1 cellular context compared by ENCODE assay signal in the genomic region with DNA sequence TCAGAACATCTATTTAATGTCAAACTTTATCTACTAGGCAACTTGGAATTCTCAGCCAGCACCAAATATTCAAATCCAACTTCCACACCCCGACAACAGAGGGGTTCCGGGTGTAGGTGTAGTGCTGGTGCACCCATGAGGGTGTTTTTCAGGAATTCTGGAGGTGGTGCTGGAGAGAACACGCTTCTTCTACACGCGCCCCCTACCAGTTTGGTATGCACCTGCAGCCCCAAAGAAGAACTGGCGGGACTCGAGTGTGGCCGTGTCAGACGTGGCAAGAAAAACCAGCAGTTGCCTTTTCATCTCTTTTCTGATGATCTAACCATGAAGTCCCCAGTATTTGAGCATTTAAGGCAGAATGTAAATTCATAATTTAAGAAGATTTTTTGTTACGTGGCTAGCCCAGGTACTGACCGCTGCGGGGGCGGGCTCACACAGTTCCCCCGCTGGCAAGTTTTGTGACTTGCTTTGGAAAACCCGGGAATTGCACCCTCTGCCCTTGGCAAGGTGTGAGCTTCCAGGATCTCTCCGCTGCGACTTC.
TF ChIP-seq lines count a peak whose summit lies in the region.

No MANE protein-coding gene starts in this region.

TF ChIP-seq in HepG2, 621 proteins besides CTCF, POLR2A, EP300 and RAD21 (continued from another document and continues in another):
- TF ChIP-seq, protein P1, sequence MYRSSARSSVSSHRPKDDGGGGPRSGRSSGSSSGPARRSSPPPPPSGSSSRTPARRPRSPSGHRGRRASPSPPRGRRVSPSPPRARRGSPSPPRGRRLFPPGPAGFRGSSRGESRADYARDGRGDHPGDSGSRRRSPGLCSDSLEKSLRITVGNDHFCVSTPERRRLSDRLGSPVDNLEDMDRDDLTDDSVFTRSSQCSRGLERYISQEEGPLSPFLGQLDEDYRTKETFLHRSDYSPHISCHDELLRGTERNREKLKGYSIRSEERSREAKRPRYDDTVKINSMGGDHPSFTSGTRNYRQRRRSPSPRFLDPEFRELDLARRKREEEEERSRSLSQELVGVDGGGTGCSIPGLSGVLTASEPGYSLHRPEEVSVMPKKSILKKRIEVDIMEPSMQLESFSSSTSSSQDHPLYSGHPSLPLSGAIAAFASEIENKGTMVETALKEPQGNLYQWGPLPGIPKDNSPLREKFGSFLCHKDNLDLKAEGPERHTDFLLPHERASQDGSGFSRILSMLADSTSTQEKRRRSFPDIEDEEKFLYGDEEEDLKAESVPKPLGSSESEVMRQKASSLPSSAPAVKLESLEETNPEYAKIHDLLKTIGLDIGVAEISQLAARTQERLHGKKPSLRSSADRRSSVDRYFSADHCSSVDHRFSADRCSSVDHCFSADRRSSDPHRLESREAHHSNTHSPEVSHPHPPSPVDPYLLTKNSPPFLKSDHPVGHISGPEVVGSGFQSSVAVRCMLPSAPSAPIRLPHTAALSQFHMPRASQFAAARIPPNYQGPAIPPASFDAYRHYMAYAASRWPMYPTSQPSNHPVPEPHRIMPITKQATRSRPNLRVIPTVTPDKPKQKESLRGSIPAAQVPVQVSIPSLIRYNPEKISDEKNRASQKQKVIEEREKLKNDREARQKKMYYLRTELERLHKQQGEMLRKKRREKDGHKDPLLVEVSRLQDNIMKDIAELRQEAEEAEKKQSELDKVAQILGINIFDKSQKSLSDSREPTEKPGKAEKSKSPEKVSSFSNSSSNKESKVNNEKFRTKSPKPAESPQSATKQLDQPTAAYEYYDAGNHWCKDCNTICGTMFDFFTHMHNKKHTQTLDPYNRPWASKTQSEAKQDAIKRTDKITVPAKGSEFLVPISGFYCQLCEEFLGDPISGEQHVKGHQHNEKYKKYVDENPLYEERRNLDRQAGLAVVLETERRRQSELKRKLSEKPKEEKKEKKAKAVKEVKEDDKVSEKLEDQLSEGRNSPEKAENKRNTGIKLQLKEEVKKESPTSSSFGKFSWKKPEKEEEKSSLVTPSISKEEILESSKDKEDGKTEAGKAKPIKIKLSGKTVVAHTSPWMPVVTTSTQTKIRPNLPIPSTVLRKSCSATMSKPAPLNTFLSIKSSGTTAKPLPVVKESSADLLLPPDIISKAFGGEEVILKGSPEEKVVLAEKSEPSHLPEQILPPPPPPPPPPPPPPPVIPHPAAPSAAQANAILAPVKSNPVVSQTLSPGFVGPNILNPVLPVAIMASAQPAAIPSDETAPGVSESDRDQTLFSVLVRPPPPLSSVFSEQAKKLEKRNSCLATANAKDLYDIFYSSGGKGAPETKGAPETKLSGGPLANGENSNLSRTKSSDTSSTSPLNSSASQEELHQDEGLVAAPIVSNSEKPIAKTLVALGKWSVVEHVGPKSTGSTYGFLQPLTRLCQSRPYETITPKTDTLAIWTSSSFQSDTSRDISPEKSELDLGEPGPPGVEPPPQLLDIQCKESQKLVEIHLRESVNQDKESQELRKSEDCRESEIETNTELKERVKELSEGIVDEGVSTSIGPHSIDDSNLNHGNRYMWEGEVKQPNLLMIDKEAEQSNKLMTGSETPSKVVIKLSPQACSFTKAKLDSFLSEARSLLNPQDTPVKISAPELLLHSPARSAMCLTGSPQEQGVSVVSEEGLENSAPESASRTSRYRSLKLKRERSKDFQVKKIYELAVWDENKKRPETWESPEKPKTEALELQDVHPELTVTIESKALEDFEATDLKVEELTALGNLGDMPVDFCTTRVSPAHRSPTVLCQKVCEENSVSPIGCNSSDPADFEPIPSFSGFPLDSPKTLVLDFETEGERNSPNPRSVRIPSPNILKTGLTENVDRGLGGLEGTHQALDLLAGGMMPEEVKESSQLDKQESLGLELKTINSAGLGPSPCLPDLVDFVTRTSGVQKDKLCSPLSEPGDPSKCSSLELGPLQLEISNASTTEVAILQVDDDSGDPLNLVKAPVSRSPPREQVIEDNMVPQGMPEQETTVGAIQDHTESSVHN (CRISPR knock-in tag; IDR thresholded peaks at IDR 0.05) = no peak
- TF ChIP-seq SMC3 (IDR thresholded peaks at IDR 0.05; ENCODE audit: low read length) (peak; percentile 69), ZNF879 (CRISPR knock-in tag; IDR thresholded peaks at IDR 0.05) (no peak), ZNF234 (CRISPR knock-in tag; conservative IDR thresholded peaks at IDR 0.05) (no peak), REXO4 (CRISPR knock-in tag; IDR thresholded peaks at IDR 0.05; ENCODE audit: borderline replicate concordance) (no peak), ZHX1 (CRISPR knock-in tag; IDR thresholded peaks at IDR 0.05; ENCODE audit: low read depth) (no peak), SMARCE1 (IDR thresholded peaks at IDR 0.05; ENCODE audit: borderline replicate concordance) (no peak), WIZ (CRISPR knock-in tag; IDR thresholded peaks at IDR 0.05) (no peak), EZH2 (conservative IDR thresholded peaks at IDR 0.05; ENCODE audit: low read depth, low read length) (no peak), ZNF629 (CRISPR knock-in tag; conservative IDR thresholded peaks at IDR 0.05) (no peak), ZNF251 (CRISPR knock-in tag; IDR thresholded peaks at IDR 0.05) (no peak), MAFF (IDR thresholded peaks at IDR 0.05; ENCODE audit: low read depth, low read length) (no peak), RXRB (CRISPR knock-in tag; IDR thresholded peaks at IDR 0.05; ENCODE audit: borderline replicate concordance) (no peak), ZNF7 (CRISPR knock-in tag; IDR thresholded peaks at IDR 0.05) (no peak; the same call in 1 of the 2 replicates), NKX3-1 (CRISPR knock-in tag; IDR thresholded peaks at IDR 0.05) (no peak), HOMEZ (CRISPR knock-in tag; IDR thresholded peaks at IDR 0.05; ENCODE audit: low read depth) (0 out of 2 replicates have a peak, but pooled peaks have one; percentile 19), BCL6 (CRISPR knock-in tag; IDR thresholded peaks at IDR 0.05) (peak; percentile 78), IKZF4 (CRISPR knock-in tag; IDR thresholded peaks at IDR 0.05; ENCODE audit: borderline replicate concordance, low read depth, not compliant biosample characterization) (no peak), NFE2 (CRISPR knock-in tag; IDR thresholded peaks at IDR 0.05) (no peak), CBFB (CRISPR knock-in tag; IDR thresholded peaks at IDR 0.05) (no peak), ZNF775 (CRISPR knock-in tag; IDR thresholded peaks at IDR 0.05; ENCODE audit: borderline replicate concordance) (0 out of 2 replicates have a peak, but pooled peaks have one; percentile 32), CCDC6 (CRISPR knock-in tag; IDR thresholded peaks at IDR 0.05) (0 out of 2 replicates have a peak, but pooled peaks have one; percentile 16), THYN1 (CRISPR knock-in tag; IDR thresholded peaks at IDR 0.05; ENCODE audit: borderline replicate concordance, low read depth) (no peak), ZNF770 (CRISPR knock-in tag; IDR thresholded peaks at IDR 0.05) (peak; percentile 36; the same call in 1 of the 2 replicates), STAT5B (CRISPR knock-in tag; IDR thresholded peaks at IDR 0.05) (no peak), ZNF558 (CRISPR knock-in tag; IDR thresholded peaks at IDR 0.05; ENCODE audit: borderline replicate concordance) (no peak), MLXIP (CRISPR knock-in tag; IDR thresholded peaks at IDR 0.05; ENCODE audit: borderline replicate concordance) (no peak)
- TF ChIP-seq, protein P2, sequence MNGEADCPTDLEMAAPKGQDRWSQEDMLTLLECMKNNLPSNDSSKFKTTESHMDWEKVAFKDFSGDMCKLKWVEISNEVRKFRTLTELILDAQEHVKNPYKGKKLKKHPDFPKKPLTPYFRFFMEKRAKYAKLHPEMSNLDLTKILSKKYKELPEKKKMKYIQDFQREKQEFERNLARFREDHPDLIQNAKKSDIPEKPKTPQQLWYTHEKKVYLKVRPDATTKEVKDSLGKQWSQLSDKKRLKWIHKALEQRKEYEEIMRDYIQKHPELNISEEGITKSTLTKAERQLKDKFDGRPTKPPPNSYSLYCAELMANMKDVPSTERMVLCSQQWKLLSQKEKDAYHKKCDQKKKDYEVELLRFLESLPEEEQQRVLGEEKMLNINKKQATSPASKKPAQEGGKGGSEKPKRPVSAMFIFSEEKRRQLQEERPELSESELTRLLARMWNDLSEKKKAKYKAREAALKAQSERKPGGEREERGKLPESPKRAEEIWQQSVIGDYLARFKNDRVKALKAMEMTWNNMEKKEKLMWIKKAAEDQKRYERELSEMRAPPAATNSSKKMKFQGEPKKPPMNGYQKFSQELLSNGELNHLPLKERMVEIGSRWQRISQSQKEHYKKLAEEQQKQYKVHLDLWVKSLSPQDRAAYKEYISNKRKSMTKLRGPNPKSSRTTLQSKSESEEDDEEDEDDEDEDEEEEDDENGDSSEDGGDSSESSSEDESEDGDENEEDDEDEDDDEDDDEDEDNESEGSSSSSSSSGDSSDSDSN (CRISPR knock-in tag; IDR thresholded peaks at IDR 0.05) = no peak
- TF ChIP-seq, protein P3, sequence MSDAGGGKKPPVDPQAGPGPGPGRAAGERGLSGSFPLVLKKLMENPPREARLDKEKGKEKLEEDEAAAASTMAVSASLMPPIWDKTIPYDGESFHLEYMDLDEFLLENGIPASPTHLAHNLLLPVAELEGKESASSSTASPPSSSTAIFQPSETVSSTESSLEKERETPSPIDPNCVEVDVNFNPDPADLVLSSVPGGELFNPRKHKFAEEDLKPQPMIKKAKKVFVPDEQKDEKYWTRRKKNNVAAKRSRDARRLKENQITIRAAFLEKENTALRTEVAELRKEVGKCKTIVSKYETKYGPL (CRISPR knock-in tag; IDR thresholded peaks at IDR 0.05) = no peak
- TF ChIP-seq, protein P4, sequence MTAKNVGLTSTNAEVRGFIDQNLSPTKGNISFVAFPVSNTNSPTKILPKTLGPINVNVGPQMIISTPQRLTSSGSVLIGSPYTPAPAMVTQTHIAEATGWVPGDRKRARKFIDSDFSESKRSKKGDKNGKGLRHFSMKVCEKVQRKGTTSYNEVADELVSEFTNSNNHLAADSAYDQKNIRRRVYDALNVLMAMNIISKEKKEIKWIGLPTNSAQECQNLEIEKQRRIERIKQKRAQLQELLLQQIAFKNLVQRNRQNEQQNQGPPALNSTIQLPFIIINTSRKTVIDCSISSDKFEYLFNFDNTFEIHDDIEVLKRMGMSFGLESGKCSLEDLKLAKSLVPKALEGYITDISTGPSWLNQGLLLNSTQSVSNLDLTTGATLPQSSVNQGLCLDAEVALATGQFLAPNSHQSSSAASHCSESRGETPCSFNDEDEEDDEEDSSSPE (CRISPR knock-in tag; IDR thresholded peaks at IDR 0.05) = peak; percentile 33
